In genomic region chr9:14992516-14992915, GRCh38 we compare ENCODE assay signal across 8 cellular contexts.
DNase-seq lines count a peak whose midpoint lies in the region; ATAC-seq and TF ChIP-seq lines count a peak whose summit lies in the region.

No MANE protein-coding gene starts in this region.

- no peak for ATAC-seq in gastrocnemius medialis
- no peak for ATAC-seq in GM18873 (IDR thresholded peaks at IDR 0.05; ENCODE audit: low FRiP score, unreplicated experiment)

- H3K9me3 ChIP-seq in OCI-LY3 (ENCODE audit: insufficient read depth, low read length) (no peaks in the 10 kb centered on the region), esophagus squamous epithelium (no peaks in the 10 kb centered on the region), gastrocnemius medialis (no peaks in the 10 kb centered on the region)

- intact Hi-C loops in esophagus squamous epithelium (cut with DNase I) (no loop called here), gastrocnemius medialis (cut with DNase I; ENCODE audit: low total_unique reads) (no loop called here)

- H3K36me3 ChIP-seq in OCI-LY3 (replicated peaks; ENCODE audit: low read depth, low read length) (no peaks in the 10 kb centered on the region), esophagus squamous epithelium (no peaks in the 10 kb centered on the region), gastrocnemius medialis (no peaks in the 10 kb centered on the region)

- TF ChIP-seq CTCF in OCI-LY3 (IDR thresholded peaks at IDR 0.05; ENCODE audit: low read depth, low read length) (no peak), esophagus squamous epithelium (IDR thresholded peaks at IDR 0.05) (no peak), gastrocnemius medialis (IDR thresholded peaks at IDR 0.05 in 4 of 5, conservative IDR thresholded peaks at IDR 0.05 in 1 of 5) (no peak)

- 0 out of 2 replicates have a peak, but pooled peaks cover 4% of the 10 kb centered on the region for H3K27me3 ChIP-seq in OCI-LY3 (ENCODE audit: low read depth, low read length)
- H3K27me3 ChIP-seq in esophagus squamous epithelium, result no peaks in the 10 kb centered on the region
- H3K27me3 ChIP-seq in gastrocnemius medialis, result no peaks in the 10 kb centered on the region

- in situ Hi-C loops in gastrocnemius medialis (cut with MboI; ENCODE audit: low sequenced_read_pairs in 4 of 4), result no loop called here

- H3K4me1 ChIP-seq in OCI-LY3 (ENCODE audit: low read length) (peaks cover 3% of the 10 kb centered on the region; the same call in 1 of the 2 replicates), esophagus squamous epithelium (peaks cover 0 to 14% (median 0%) of the 10 kb centered on the region in 3 donors), gastrocnemius medialis (no peaks in the 10 kb centered on the region)

- H3K27ac ChIP-seq in OCI-LY3 (ENCODE audit: low read length) (no peak overlapping the region), esophagus squamous epithelium (no peak overlapping the region), gastrocnemius medialis (peak overlapping the region in 3 of 4 donors; percentile 15 to 35 (median 27))

- no peaks in the 10 kb centered on the region for H3K79me2 ChIP-seq in OCI-LY3 (ENCODE audit: low read length)

- TF ChIP-seq POLR2A in esophagus squamous epithelium (IDR thresholded peaks at IDR 0.05), result no peak
- no peak for TF ChIP-seq POLR2A in gastrocnemius medialis (IDR thresholded peaks at IDR 0.05)
- no peak for TF ChIP-seq POLR2A in erythroblast (IDR thresholded peaks at IDR 0.05; ENCODE audit: low read length)

- DNase-seq in NCI-H1105 treated with DMSO at 0.1 percent for 48 hours (lab: John Stamatoyannopoulos, UW) (peak; percentile 60), NCI-H1105 (lab: John Stamatoyannopoulos, UW) (no peak), esophagus squamous epithelium (lab: John Stamatoyannopoulos, UW) (no peak), gastrocnemius medialis (no peak), erythroblast (lab: John Stamatoyannopoulos, UW) (no peak), HUDEP-2 (lab: John Stamatoyannopoulos, UW; ENCODE audit: unreplicated experiment in 76 of 76) (no peak)

- H3K9ac ChIP-seq in OCI-LY3 (ENCODE audit: low read length), result no peak overlapping the region

- H3K4me3 ChIP-seq in OCI-LY3 (ENCODE audit: low read length) (no peak overlapping the region), esophagus squamous epithelium (peak overlapping the region in 3 of 4 donors; percentile 49 to 72 (median 58)), gastrocnemius medialis (peak overlapping the region; percentile 58 to 78 (median 64))

- peak overlapping the region; percentile 49 for H3K4me2 ChIP-seq in OCI-LY3 (ENCODE audit: low read length)

- no peak overlapping the region for H2AFZ ChIP-seq in OCI-LY3 (ENCODE audit: low read depth, low read length)

- no peaks in the 10 kb centered on the region for H4K20me1 ChIP-seq in OCI-LY3 (ENCODE audit: insufficient read depth, low read length)

- WGBS in esophagus squamous epithelium, 2 donors, result 91 to 93% methylated on average over 5 of the region's 5 CpGs

Comparison
In these comparisons a context has a peak if more than half of its experiments do, and no peak if none do; other contexts are left out.
1. H3K27ac ChIP-seq: peak in gastrocnemius medialis (3 of 4); none in OCI-LY3 (single experiment) and esophagus squamous epithelium (0 of 4).